In genomic region chr2:85131116-85131515, GRCh38 we compare ENCODE assay signal across 8 cellular contexts. TPM values are rescaled to one million over a fixed set of nuclear protein-coding genes. Genes with fewer than 3 reads are reported as not detected.
A peak's percentile ranks its signal among the peaks of the same experiment; 100 is the strongest.
DNase-seq lines count a peak whose midpoint lies in the region; ATAC-seq and TF ChIP-seq lines count a peak whose summit lies in the region.

No MANE protein-coding gene starts in this region.

- WGBS in heart right ventricle, 2 donors: 42 to 45% methylated on average over 7 of the region's 7 CpGs

- H3K27me3 ChIP-seq in heart right ventricle (peaks cover 0 to 51% (median 0%) of the 10 kb centered on the region in 7 donors), RWPE2 (ENCODE audit: insufficient read depth, poor library complexity, severe bottlenecking) (no peaks in the 10 kb centered on the region), foreskin keratinocyte (no peaks in the 10 kb centered on the region), upper lobe of right lung (peaks cover 4% of the 10 kb centered on the region)

- H3K9me3 ChIP-seq in heart right ventricle (no peaks in the 10 kb centered on the region), RWPE2 (ENCODE audit: severe bottlenecking) (no peaks in the 10 kb centered on the region), upper lobe of right lung (no peaks in the 10 kb centered on the region)

- DNase-seq in heart right ventricle: peak in 1 of 2 donors; percentile 15
- no peak for DNase-seq in Right ventricle myocardium inferior (ENCODE audit: missing footprints)
- no peak for DNase-seq in RWPE2 (ENCODE audit: low spot score)
- no peak for DNase-seq in foreskin keratinocyte
- no peak for DNase-seq in upper lobe of right lung
- DNase-seq in AG08396 (ENCODE audit: low spot score): no peak

- H3K36me3 ChIP-seq in heart right ventricle (no peaks in the 10 kb centered on the region), RWPE2 (ENCODE audit: low read depth) (peaks cover 7% of the 10 kb centered on the region; the same call in 1 of the 2 replicates), upper lobe of right lung (no peaks in the 10 kb centered on the region)

- ATAC-seq in heart right ventricle (no peak), Right ventricle myocardium inferior (no peak), RWPE2 (ENCODE audit: low read depth) (no peak), foreskin keratinocyte (no peak), upper lobe of right lung (no peak), HG03439 (IDR thresholded peaks at IDR 0.05; ENCODE audit: unreplicated experiment) (no peak), GM21381 (IDR thresholded peaks at IDR 0.05; ENCODE audit: unreplicated experiment) (no peak)

- intact Hi-C loops in heart right ventricle (cut with DNase I): loop anchor here in 8 of 10 donors (1.0 to 5.0 kb wide), 4 partner anchors 64 to 156 kb away; no protein-coding TSS in a partner anchor
- intact Hi-C loops in Right ventricle myocardium inferior (cut with DNase I): loop anchor here (5.0 kb wide), 1 partner anchor 46 kb away; no protein-coding TSS in a partner anchor
- intact Hi-C loops in upper lobe of right lung (cut with DNase I): loop anchor here (5.0 kb wide), 1 partner anchor 156 kb away; no protein-coding TSS in a partner anchor

- TF ChIP-seq CTCF in heart right ventricle (IDR thresholded peaks at IDR 0.05): peak; percentile 30 to 70 (median 56)
- peak; percentile 32 for TF ChIP-seq CTCF in RWPE2 (IDR thresholded peaks at IDR 0.05; ENCODE audit: poor library complexity, severe bottlenecking)
- peak; percentile 49 for TF ChIP-seq CTCF in foreskin keratinocyte (conservative IDR thresholded peaks at IDR 0.05)
- peak; percentile 51 for TF ChIP-seq CTCF in upper lobe of right lung (IDR thresholded peaks at IDR 0.05)

- peaks cover 0 to 32% (median 21%) of the 10 kb centered on the region in 9 donors for H3K4me1 ChIP-seq in heart right ventricle
- H3K4me1 ChIP-seq in RWPE2 (ENCODE audit: insufficient read depth, poor library complexity, severe bottlenecking): peaks cover 8% of the 10 kb centered on the region
- H3K4me1 ChIP-seq in foreskin keratinocyte: peaks cover 6% of the 10 kb centered on the region
- H3K4me1 ChIP-seq in upper lobe of right lung: peaks cover 7% of the 10 kb centered on the region

- H3K4me3 ChIP-seq in heart right ventricle (no peak overlapping the region), RWPE2 (ENCODE audit: severe bottlenecking) (no peak overlapping the region), upper lobe of right lung (no peak overlapping the region)

- H3K27ac ChIP-seq in heart right ventricle (no peak overlapping the region), RWPE2 (ENCODE audit: poor library complexity, severe bottlenecking) (no peak overlapping the region), foreskin keratinocyte (no peak overlapping the region), upper lobe of right lung (no peak overlapping the region)

RNA-seq across cellular contexts. Expression of gene TCF7L1, which starts 2.1 kb away (rescaled TPM):
- total RNA-seq in heart right ventricle (10 to 100 TPM in 3 of 10 donors, 1 to 10 TPM in 7; 4.5 to 10.9 (median 6.3) TPM), Right ventricle myocardium inferior (9.3 TPM), foreskin keratinocyte (7.1 and 8.5 TPM in 2 replicates), upper lobe of right lung (21.1 TPM)
- polyA plus RNA-seq in heart right ventricle (1 to 10 TPM; 4.7 to 8.9 TPM), foreskin keratinocyte (18.4 and 24.1 TPM in 2 replicates)
